In the genomic region with DNA sequence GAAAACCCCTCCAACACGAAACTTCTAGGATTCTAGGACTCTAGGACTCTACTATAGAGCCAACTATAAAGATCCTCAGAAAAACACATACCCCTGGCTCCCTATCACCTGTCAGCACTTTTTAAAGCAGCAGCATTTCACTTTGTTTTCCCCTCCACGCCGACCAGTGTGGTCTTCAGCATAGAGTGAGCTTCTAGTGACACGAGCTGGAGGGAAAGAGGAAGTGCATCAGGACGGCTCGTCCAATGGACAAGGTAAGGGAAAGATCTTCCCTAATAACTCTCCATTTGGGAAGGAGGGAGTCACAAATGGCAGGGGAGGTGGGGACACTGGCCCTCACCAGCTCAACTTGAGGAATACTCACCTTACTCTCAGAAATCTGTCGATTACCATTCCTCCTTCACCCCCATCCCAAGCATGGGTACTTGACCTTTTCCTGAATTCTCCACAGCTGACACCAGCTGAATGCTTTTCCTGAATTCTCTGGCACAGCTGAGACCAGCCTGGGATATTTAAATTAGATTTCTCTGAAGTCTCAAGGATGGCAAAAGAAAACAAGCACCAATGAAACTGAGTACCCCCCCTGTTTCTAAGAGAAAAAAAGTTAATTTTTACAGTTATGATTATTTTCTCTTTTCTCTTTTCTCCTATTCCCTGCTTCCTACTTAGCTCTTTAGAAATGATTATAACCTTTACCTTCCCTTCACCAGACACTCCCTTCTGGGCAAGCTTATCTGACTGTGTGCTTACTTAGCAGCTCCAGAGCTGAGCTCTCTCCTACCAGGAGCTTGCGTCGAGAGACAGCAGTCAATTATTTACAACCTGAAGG, we compare ENCODE assay signal across 9 cellular contexts. TPM values are rescaled to one million over a fixed set of nuclear protein-coding genes. Genes with fewer than 3 reads are reported as not detected.
DNase-seq lines count a peak whose midpoint lies in the region; ATAC-seq and TF ChIP-seq lines count a peak whose summit lies in the region.
"Had no signal": no experiment of that assay in that cellular context is flagged by ENCODE, and none has a peak within 500 bp of the region (broad histone marks: within the 10 kb centered on the region; RNA-seq: fewer than 3 reads in every experiment).

No MANE protein-coding gene starts in this region.

- no peaks in the 10 kb centered on the region for H3F3A ChIP-seq in MM.1S (ENCODE audit: insufficient read depth, low read length)

- H3K79me2 ChIP-seq in MM.1S (ENCODE audit: low read length) = no peaks in the 10 kb centered on the region

- H3K36me3 ChIP-seq in MM.1S (replicated peaks; ENCODE audit: insufficient read depth, low read length) = no peaks in the 10 kb centered on the region

- H4K20me1 ChIP-seq in MM.1S (ENCODE audit: insufficient read depth, low read length) = no peaks in the 10 kb centered on the region

- no peak overlapping the region for H3K4me3 ChIP-seq in MM.1S (ENCODE audit: low read length)

- H3K27ac Mint-ChIP-seq in naive thymus-derived CD8-positive, alpha-beta T cell = no peak overlapping the region

- TF ChIP-seq CTCF in MM.1S (IDR thresholded peaks at IDR 0.05; ENCODE audit: low read length) = peak; percentile 65

- H2AFZ ChIP-seq in MM.1S (ENCODE audit: low read length) = no peak overlapping the region

- H3K36me3 Mint-ChIP-seq in naive thymus-derived CD8-positive, alpha-beta T cell = no peaks in the 10 kb centered on the region

- ATAC-seq in naive thymus-derived CD8-positive, alpha-beta T cell = peak; percentile 50 to 61
- ATAC-seq in HG03469 (IDR thresholded peaks at IDR 0.05; ENCODE audit: unreplicated experiment) (no peak), HG02970 (IDR thresholded peaks at IDR 0.05; ENCODE audit: low FRiP score, unreplicated experiment) (no peak)

- H3K4me3 Mint-ChIP-seq in naive thymus-derived CD8-positive, alpha-beta T cell = no peak overlapping the region

- POLR2A ChIA-PET in naive thymus-derived CD8-positive, alpha-beta T cell (lab: Charles Lee) = interaction anchor here (1.0 kb wide), 1 partner anchor 366 kb away, joined by 3 read pairs; no protein-coding TSS in a partner anchor

- DNase-seq in EH (ENCODE audit: low read depth) = peak; percentile 60
- peak; percentile 27 for DNase-seq in MM.1S
- DNase-seq in SK-N-DZ (ENCODE audit: low spot score) = peak; percentile 54
- DNase-seq in fibroblast of gingiva (ENCODE audit: low read depth) = peak; percentile 52
- DNase-seq in naive thymus-derived CD8-positive, alpha-beta T cell = peak in 6 of 10 donors; percentile 7 to 37 (median 25)
- no peak for DNase-seq in T1000 (lab: John Stamatoyannopoulos, UW)

- H3K27me3 Mint-ChIP-seq in naive thymus-derived CD8-positive, alpha-beta T cell = peaks cover 0 to 5% (median 2%) of the 10 kb centered on the region in 5 donors

- peaks cover 0 to 25% (median 4%) of the 10 kb centered on the region in 4 donors for H3K4me1 Mint-ChIP-seq in naive thymus-derived CD8-positive, alpha-beta T cell

- no peaks in the 10 kb centered on the region for H3K27me3 ChIP-seq in MM.1S (replicated peaks; ENCODE audit: insufficient read depth, low read length)

- H3K4me1 ChIP-seq in MM.1S (ENCODE audit: low read length) = no peaks in the 10 kb centered on the region

- no peak overlapping the region for H3K9ac ChIP-seq in MM.1S (ENCODE audit: low read length)

- no peaks in the 10 kb centered on the region for H3K9me2 ChIP-seq in MM.1S (replicated peaks; ENCODE audit: insufficient read depth, low read length)

- no peaks in the 10 kb centered on the region for H3K9me3 Mint-ChIP-seq in naive thymus-derived CD8-positive, alpha-beta T cell

- H3K4me2 ChIP-seq in MM.1S (ENCODE audit: low read depth, low read length) = no peak overlapping the region

- H3K27ac ChIP-seq in MM.1S (ENCODE audit: low read length) = no peak overlapping the region

- no peaks in the 10 kb centered on the region for H3K9me3 ChIP-seq in MM.1S (replicated peaks; ENCODE audit: insufficient read depth, low read length)

RNA-seq across cellular contexts. Expression of gene NNMT, which starts 33.3 kb away (rescaled TPM):
- polyA plus RNA-seq in SK-N-DZ (2014; cell fraction: cytosol; rRNA removed) = not detected in 2 replicates
- polyA plus RNA-seq in SK-N-DZ (2014; cell fraction: nucleus; rRNA removed) = not detected in 2 replicates
- total RNA-seq in naive thymus-derived CD8-positive, alpha-beta T cell = not detected
- not detected for polyA plus RNA-seq in naive thymus-derived CD8-positive, alpha-beta T cell
- total RNA-seq: T-helper 2 cell treated with Interferon-gamma antibody and Interleukin-4, amounts not matched to agents 100 ng/mL and 5 ng/mL, for 36 hours had no signal

Comparison
In these comparisons a context has a peak if more than half of its experiments do, and no peak if none do; other contexts are left out.
1. ATAC-seq: peak in naive thymus-derived CD8-positive, alpha-beta T cell (2 of 2); none in HG03469 (single experiment) and HG02970 (single experiment).